Comparison of ENCODE assay signal across 1 cellular context in genomic region chr21:46135782-46136181, GRCh38.
TF ChIP-seq lines count a peak whose summit lies in the region.

No MANE protein-coding gene starts in this region.

TF ChIP-seq in WTC11, 78 proteins besides CTCF, POLR2A, EP300 and RAD21 (continued from another document):
- TF ChIP-seq E2F5 (CRISPR knock-in tag; IDR thresholded peaks at IDR 0.05) (no peak), KAT7 (CRISPR knock-in tag; IDR thresholded peaks at IDR 0.05; ENCODE audit: borderline replicate concordance) (no peak), GTF2I (CRISPR knock-in tag; conservative IDR thresholded peaks at IDR 0.05) (no peak), PRRX2 (CRISPR knock-in tag; IDR thresholded peaks at IDR 0.05) (no peak), JAZF1 (CRISPR knock-in tag; IDR thresholded peaks at IDR 0.05) (no peak), RORB (CRISPR knock-in tag; IDR thresholded peaks at IDR 0.05) (no peak), ZNF512 (CRISPR knock-in tag; IDR thresholded peaks at IDR 0.05; ENCODE audit: borderline replicate concordance) (no peak), ETV6 (CRISPR knock-in tag; IDR thresholded peaks at IDR 0.05) (no peak), ZNF423 (CRISPR knock-in tag; IDR thresholded peaks at IDR 0.05) (no peak), MXD4 (CRISPR knock-in tag; IDR thresholded peaks at IDR 0.05; ENCODE audit: borderline replicate concordance) (no peak), USF1 (CRISPR knock-in tag; IDR thresholded peaks at IDR 0.05) (no peak), SP1 (CRISPR knock-in tag; conservative IDR thresholded peaks at IDR 0.05) (no peak), ELF4 (CRISPR knock-in tag; IDR thresholded peaks at IDR 0.05; ENCODE audit: low read depth) (no peak), AFF4 (CRISPR knock-in tag; IDR thresholded peaks at IDR 0.05; ENCODE audit: borderline replicate concordance) (no peak), ATF6 (CRISPR knock-in tag; IDR thresholded peaks at IDR 0.05) (no peak)
